Comparison of ENCODE assay signal across 1 cellular context in the genomic region with DNA sequence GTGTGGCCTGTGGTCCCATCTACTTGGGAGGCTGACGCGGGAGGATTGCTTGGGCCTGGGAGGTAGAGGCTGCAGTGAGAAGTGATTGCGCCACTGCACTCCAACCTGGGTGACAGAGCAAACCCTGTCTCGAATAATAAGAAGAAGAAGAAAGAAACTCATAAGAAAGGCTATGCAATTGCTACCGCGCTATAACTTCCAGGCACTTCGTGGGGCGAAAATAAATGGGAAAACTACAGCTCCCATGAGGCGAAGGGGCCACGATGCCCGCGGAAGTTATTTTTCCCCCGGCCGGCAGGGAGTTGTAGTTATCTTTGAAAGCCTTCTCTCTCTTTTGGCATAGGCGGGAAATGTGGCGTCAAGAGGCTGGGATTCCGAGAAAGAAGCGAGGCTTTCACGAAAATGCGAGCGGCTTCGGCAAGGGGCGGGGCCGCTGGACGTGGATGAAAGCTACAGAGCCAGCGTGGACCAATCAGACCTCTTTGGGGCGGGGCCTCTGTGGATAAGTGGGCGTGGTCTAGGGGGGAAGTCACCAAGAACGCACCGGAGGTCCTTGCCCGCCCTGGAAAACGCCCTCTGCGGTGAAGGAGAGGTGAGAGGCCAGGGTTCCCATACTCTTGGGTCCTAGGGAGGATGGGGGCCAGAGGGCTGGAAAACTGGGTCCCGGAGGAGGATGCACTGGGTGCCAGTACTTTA.
TF ChIP-seq lines count a peak whose summit lies in the region.

Gene NUCB1, plus strand, starts transcription at position 532 of the 696 bp plus-strand sequence. CDS start 485 bp downstream, outside the sequence.

TF ChIP-seq in K562, 482 proteins besides CTCF, POLR2A, EP300 and RAD21 (continued from another document and continues in another):
- TF ChIP-seq ZNF717 (CRISPR knock-in tag; IDR thresholded peaks at IDR 0.05) = no peak
- TF ChIP-seq, protein P1, sequence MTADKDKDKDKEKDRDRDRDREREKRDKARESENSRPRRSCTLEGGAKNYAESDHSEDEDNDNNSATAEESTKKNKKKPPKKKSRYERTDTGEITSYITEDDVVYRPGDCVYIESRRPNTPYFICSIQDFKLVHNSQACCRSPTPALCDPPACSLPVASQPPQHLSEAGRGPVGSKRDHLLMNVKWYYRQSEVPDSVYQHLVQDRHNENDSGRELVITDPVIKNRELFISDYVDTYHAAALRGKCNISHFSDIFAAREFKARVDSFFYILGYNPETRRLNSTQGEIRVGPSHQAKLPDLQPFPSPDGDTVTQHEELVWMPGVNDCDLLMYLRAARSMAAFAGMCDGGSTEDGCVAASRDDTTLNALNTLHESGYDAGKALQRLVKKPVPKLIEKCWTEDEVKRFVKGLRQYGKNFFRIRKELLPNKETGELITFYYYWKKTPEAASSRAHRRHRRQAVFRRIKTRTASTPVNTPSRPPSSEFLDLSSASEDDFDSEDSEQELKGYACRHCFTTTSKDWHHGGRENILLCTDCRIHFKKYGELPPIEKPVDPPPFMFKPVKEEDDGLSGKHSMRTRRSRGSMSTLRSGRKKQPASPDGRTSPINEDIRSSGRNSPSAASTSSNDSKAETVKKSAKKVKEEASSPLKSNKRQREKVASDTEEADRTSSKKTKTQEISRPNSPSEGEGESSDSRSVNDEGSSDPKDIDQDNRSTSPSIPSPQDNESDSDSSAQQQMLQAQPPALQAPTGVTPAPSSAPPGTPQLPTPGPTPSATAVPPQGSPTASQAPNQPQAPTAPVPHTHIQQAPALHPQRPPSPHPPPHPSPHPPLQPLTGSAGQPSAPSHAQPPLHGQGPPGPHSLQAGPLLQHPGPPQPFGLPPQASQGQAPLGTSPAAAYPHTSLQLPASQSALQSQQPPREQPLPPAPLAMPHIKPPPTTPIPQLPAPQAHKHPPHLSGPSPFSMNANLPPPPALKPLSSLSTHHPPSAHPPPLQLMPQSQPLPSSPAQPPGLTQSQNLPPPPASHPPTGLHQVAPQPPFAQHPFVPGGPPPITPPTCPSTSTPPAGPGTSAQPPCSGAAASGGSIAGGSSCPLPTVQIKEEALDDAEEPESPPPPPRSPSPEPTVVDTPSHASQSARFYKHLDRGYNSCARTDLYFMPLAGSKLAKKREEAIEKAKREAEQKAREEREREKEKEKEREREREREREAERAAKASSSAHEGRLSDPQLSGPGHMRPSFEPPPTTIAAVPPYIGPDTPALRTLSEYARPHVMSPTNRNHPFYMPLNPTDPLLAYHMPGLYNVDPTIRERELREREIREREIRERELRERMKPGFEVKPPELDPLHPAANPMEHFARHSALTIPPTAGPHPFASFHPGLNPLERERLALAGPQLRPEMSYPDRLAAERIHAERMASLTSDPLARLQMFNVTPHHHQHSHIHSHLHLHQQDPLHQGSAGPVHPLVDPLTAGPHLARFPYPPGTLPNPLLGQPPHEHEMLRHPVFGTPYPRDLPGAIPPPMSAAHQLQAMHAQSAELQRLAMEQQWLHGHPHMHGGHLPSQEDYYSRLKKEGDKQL (CRISPR knock-in tag; IDR thresholded peaks at IDR 0.05; ENCODE audit: borderline replicate concordance) = no peak
- TF ChIP-seq, protein P2, sequence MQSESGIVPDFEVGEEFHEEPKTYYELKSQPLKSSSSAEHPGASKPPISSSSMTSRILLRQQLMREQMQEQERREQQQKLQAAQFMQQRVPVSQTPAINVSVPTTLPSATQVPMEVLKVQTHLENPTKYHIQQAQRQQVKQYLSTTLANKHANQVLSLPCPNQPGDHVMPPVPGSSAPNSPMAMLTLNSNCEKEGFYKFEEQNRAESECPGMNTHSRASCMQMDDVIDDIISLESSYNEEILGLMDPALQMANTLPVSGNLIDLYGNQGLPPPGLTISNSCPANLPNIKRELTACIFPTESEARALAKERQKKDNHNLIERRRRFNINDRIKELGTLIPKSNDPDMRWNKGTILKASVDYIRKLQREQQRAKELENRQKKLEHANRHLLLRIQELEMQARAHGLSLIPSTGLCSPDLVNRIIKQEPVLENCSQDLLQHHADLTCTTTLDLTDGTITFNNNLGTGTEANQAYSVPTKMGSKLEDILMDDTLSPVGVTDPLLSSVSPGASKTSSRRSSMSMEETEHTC (IDR thresholded peaks at IDR 0.05) = no peak
- TF ChIP-seq HNRNPUL1 (IDR thresholded peaks at IDR 0.05; ENCODE audit: low read length) = no peak
- TF ChIP-seq, protein P3, sequence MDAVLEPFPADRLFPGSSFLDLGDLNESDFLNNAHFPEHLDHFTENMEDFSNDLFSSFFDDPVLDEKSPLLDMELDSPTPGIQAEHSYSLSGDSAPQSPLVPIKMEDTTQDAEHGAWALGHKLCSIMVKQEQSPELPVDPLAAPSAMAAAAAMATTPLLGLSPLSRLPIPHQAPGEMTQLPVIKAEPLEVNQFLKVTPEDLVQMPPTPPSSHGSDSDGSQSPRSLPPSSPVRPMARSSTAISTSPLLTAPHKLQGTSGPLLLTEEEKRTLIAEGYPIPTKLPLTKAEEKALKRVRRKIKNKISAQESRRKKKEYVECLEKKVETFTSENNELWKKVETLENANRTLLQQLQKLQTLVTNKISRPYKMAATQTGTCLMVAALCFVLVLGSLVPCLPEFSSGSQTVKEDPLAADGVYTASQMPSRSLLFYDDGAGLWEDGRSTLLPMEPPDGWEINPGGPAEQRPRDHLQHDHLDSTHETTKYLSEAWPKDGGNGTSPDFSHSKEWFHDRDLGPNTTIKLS (IDR thresholded peaks at IDR 0.05; ENCODE audit: borderline replicate concordance, low read depth) = peak; percentile 89; the same call in 1 of the 2 replicates
- no peak for TF ChIP-seq HDAC2 (IDR thresholded peaks at IDR 0.05)
- no peak for TF ChIP-seq ZNF507 (tag; conservative IDR thresholded peaks at IDR 0.05)
- TF ChIP-seq SMARCC2 (IDR thresholded peaks at IDR 0.05; ENCODE audit: low read depth) = no peak
- TF ChIP-seq, protein P4, sequence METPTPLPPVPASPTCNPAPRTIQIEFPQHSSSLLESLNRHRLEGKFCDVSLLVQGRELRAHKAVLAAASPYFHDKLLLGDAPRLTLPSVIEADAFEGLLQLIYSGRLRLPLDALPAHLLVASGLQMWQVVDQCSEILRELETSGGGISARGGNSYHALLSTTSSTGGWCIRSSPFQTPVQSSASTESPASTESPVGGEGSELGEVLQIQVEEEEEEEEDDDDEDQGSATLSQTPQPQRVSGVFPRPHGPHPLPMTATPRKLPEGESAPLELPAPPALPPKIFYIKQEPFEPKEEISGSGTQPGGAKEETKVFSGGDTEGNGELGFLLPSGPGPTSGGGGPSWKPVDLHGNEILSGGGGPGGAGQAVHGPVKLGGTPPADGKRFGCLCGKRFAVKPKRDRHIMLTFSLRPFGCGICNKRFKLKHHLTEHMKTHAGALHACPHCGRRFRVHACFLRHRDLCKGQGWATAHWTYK (CRISPR knock-in tag; IDR thresholded peaks at IDR 0.05) = no peak
- peak; percentile 83; the same call in 1 of the 2 replicates for TF ChIP-seq ZNF766 (CRISPR knock-in tag; conservative IDR thresholded peaks at IDR 0.05)
- no peak for TF ChIP-seq ZNF146 (CRISPR knock-in tag; IDR thresholded peaks at IDR 0.05; ENCODE audit: unreplicated experiment)
- TF ChIP-seq, protein P5, sequence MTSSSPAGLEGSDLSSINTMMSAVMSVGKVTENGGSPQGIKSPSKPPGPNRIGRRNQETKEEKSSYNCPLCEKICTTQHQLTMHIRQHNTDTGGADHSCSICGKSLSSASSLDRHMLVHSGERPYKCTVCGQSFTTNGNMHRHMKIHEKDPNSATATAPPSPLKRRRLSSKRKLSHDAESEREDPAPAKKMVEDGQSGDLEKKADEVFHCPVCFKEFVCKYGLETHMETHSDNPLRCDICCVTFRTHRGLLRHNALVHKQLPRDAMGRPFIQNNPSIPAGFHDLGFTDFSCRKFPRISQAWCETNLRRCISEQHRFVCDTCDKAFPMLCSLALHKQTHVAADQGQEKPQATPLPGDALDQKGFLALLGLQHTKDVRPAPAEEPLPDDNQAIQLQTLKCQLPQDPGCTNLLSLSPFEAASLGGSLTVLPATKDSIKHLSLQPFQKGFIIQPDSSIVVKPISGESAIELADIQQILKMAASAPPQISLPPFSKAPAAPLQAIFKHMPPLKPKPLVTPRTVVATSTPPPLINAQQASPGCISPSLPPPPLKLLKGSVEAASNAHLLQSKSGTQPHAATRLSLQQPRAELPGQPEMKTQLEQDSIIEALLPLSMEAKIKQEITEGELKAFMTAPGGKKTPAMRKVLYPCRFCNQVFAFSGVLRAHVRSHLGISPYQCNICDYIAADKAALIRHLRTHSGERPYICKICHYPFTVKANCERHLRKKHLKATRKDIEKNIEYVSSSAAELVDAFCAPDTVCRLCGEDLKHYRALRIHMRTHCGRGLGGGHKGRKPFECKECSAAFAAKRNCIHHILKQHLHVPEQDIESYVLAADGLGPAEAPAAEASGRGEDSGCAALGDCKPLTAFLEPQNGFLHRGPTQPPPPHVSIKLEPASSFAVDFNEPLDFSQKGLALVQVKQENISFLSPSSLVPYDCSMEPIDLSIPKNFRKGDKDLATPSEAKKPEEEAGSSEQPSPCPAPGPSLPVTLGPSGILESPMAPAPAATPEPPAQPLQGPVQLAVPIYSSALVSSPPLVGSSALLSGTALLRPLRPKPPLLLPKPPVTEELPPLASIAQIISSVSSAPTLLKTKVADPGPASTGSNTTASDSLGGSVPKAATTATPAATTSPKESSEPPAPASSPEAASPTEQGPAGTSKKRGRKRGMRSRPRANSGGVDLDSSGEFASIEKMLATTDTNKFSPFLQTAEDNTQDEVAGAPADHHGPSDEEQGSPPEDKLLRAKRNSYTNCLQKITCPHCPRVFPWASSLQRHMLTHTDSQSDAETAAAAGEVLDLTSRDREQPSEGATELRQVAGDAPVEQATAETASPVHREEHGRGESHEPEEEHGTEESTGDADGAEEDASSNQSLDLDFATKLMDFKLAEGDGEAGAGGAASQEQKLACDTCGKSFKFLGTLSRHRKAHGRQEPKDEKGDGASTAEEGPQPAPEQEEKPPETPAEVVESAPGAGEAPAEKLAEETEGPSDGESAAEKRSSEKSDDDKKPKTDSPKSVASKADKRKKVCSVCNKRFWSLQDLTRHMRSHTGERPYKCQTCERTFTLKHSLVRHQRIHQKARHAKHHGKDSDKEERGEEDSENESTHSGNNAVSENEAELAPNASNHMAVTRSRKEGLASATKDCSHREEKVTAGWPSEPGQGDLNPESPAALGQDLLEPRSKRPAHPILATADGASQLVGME (CRISPR knock-in tag; IDR thresholded peaks at IDR 0.05) = no peak
- TF ChIP-seq CEBPG (CRISPR knock-in tag; IDR thresholded peaks at IDR 0.05) = peak; percentile 52; the same call in 1 of the 2 replicates
- TF ChIP-seq CEBPG (tag; conservative IDR thresholded peaks at IDR 0.05 in 1 of 2, IDR thresholded peaks at IDR 0.05 in 1 of 2) = peak; percentile 37 to 61; a peak in 3 of 4 replicates
- peak; percentile 58; the same call in 1 of the 2 replicates for TF ChIP-seq PML (IDR thresholded peaks at IDR 0.05; ENCODE audit: low read length)
- TF ChIP-seq ZNF695 (CRISPR knock-in tag; IDR thresholded peaks at IDR 0.05) = no peak
- TF ChIP-seq, protein P6, sequence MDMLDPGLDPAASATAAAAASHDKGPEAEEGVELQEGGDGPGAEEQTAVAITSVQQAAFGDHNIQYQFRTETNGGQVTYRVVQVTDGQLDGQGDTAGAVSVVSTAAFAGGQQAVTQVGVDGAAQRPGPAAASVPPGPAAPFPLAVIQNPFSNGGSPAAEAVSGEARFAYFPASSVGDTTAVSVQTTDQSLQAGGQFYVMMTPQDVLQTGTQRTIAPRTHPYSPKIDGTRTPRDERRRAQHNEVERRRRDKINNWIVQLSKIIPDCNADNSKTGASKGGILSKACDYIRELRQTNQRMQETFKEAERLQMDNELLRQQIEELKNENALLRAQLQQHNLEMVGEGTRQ (CRISPR knock-in tag; IDR thresholded peaks at IDR 0.05) = no peak
- no peak for TF ChIP-seq ZNF436 (CRISPR knock-in tag; IDR thresholded peaks at IDR 0.05)
- 0 out of 2 replicates have a peak, but pooled peaks have one; percentile 36 for TF ChIP-seq PHTF2 (CRISPR knock-in tag; IDR thresholded peaks at IDR 0.05)
- peak in 1 of 3 experiments; percentile 31 for TF ChIP-seq YY1 (IDR thresholded peaks at IDR 0.05; ENCODE audit: borderline replicate concordance in 1 of 3, control insufficient read depth in 1 of 3, extremely low read depth in 1 of 3, insufficient read depth in 3 of 3, insufficient read length in 1 of 3, insufficient replicate concordance in 2 of 3, low read depth in 1 of 3, low read length in 2 of 3)
- TF ChIP-seq ZNF23 (CRISPR knock-in tag; IDR thresholded peaks at IDR 0.05) = no peak
- TF ChIP-seq, protein P7, sequence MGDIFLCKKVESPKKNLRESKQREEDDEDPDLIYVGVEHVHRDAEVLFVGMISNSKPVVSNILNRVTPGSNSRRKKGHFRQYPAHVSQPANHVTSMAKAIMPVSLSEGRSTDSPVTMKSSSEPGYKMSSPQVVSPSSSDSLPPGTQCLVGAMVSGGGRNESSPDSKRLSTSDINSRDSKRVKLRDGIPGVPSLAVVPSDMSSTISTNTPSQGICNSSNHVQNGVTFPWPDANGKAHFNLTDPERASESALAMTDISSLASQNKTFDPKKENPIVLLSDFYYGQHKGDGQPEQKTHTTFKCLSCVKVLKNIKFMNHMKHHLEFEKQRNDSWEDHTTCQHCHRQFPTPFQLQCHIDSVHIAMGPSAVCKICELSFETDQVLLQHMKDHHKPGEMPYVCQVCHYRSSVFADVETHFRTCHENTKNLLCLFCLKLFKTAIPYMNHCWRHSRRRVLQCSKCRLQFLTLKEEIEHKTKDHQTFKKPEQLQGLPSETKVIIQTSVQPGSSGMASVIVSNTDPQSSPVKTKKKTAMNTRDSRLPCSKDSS (IDR thresholded peaks at IDR 0.05; ENCODE audit: low read depth, partially characterized antibody) = no peak
- TF ChIP-seq BMI1 (IDR thresholded peaks at IDR 0.05; ENCODE audit: low read length) = no peak
- no peak for TF ChIP-seq TRIM28 (IDR thresholded peaks at IDR 0.05)
- TF ChIP-seq, protein P8, sequence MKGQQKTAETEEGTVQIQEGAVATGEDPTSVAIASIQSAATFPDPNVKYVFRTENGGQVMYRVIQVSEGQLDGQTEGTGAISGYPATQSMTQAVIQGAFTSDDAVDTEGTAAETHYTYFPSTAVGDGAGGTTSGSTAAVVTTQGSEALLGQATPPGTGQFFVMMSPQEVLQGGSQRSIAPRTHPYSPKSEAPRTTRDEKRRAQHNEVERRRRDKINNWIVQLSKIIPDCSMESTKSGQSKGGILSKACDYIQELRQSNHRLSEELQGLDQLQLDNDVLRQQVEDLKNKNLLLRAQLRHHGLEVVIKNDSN (CRISPR knock-in tag; IDR thresholded peaks at IDR 0.05) = peak; percentile 27; the same call in 1 of the 2 replicates
